8 cellular contexts compared by ENCODE assay signal in the genomic region with DNA sequence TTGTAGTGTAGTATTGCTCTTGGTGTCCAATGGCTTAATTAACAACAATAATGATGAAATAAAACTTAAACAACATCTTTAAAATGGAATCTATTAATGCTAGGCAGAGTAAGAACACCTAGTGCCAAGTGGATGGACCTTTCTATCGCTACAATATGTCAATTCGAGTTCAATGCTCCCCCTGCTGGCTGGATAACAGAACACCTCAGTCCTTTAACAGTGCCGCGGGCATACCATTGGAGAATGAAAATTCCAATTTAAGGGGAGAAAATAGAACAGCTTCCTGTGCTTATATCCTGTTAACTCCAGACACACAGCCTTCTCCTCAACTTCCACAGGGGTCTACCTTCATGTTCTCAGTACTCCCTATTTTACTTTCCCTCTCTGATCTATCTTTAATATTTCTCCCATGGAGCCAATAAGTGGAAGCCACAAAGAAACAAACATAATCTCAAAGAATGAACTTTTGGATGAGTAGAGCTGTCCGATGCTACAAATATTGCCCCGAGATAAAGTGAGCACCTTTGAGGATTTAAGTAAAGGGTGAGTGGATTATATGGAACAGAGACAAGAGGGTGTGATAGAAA. TPM values are rescaled to one million over a fixed set of nuclear protein-coding genes. Genes with fewer than 3 reads are reported as not detected.
A peak's percentile ranks its signal among the peaks of the same experiment; 100 is the strongest.
DNase-seq lines count a peak whose midpoint lies in the region; ATAC-seq and TF ChIP-seq lines count a peak whose summit lies in the region.

No MANE protein-coding gene starts in this region.

- peak; percentile 75 to 85 for TF ChIP-seq CTCF in brain (conservative IDR thresholded peaks at IDR 0.05)

- no peak overlapping the region for H3K4me3 Mint-ChIP-seq in brain

- H3K9me3 Mint-ChIP-seq in brain, result peaks cover 0 to 2% (median 0%) of the 10 kb centered on the region in 5 experiments

- H3K27me3 Mint-ChIP-seq in brain, result no peaks in the 10 kb centered on the region

- peaks cover 22% of the 10 kb centered on the region for H3K4me1 Mint-ChIP-seq in brain

- H3K27ac Mint-ChIP-seq in brain, result no peak overlapping the region

- H3K36me3 Mint-ChIP-seq in brain, result no peaks in the 10 kb centered on the region

- ATAC-seq in HG02610 (IDR thresholded peaks at IDR 0.05; ENCODE audit: unreplicated experiment), result peak; percentile 94

- DNase-seq in NCI-H524 (lab: John Stamatoyannopoulos, UW) (peak; percentile 44 to 71), NCI-H524 treated with DMSO at 0.1 percent for 48 hours (lab: John Stamatoyannopoulos, UW) (no peak), NAMALWA (ENCODE audit: low spot score) (peak; percentile 85), T-helper 2 cell (peak in 4 of 5 experiments; percentile 10 to 46 (median 20)), iPS-NIHi11 (ENCODE audit: low spot score) (peak; percentile 74)
- peak; percentile 32 for DNase-seq in stimulated activated CD4-positive, alpha-beta T cell treated with anti-CD3 and anti-CD28 coated beads, Interleukin-1b, Interleukin-23, amount 100 ng/mL, for 48 hours

RNA-seq across cellular contexts. Expression of gene COL1A2, which starts 41.4 kb away (rescaled TPM):
- polyA plus RNA-seq in brain (ENCODE audit: insufficient read depth, low read depth, low replicate concordance), result 36.7 TPM
